20 cellular contexts compared by ENCODE assay signal in genomic region chr2:86649119-86649947, GRCh38. TPM values are rescaled to one million over a fixed set of nuclear protein-coding genes. Genes with fewer than 3 reads are reported as not detected.
DNase-seq lines count a peak whose midpoint lies in the region; ATAC-seq and TF ChIP-seq lines count a peak whose summit lies in the region.
"Had no signal": no experiment of that assay in that cellular context is flagged by ENCODE, and none has a peak within 500 bp of the region (broad histone marks: within the 10 kb centered on the region; RNA-seq: fewer than 3 reads in every experiment).

No MANE protein-coding gene starts in this region.

- H3K4me3 ChIP-seq in colonic mucosa, result no peak overlapping the region
- H3K4me3 ChIP-seq: HAP-1, PC-9 had no signal

- BruUV-seq in Calu3 (replicated peaks; lab: Mats Ljungman, UMichigan), result no TSS peak

- no peaks in the 10 kb centered on the region for H3K27me3 Mint-ChIP-seq in Calu3 (ENCODE audit: unreplicated experiment)
- H3K27me3 Mint-ChIP-seq in nephron (ENCODE audit: low read depth), result no peaks in the 10 kb centered on the region
- H3K27me3 Mint-ChIP-seq in activated CD4-positive, alpha-beta memory T cell treated with anti-CD3 and anti-CD28 coated beads for 36 hours, result no peaks in the 10 kb centered on the region
- H3K27me3 Mint-ChIP-seq: IgD-negative memory B cell had no signal

- no peaks in the 10 kb centered on the region for H3K27me3 ChIP-seq in colonic mucosa

- peaks cover 4% of the 10 kb centered on the region for H3K9me3 Mint-ChIP-seq in Calu3 (ENCODE audit: low read depth, unreplicated experiment)
- peaks cover 22% of the 10 kb centered on the region for H3K9me3 Mint-ChIP-seq in nephron
- peaks cover 18% of the 10 kb centered on the region for H3K9me3 Mint-ChIP-seq in activated CD4-positive, alpha-beta memory T cell treated with anti-CD3 and anti-CD28 coated beads for 36 hours

- no peak overlapping the region for H3K4me3 Mint-ChIP-seq in Calu3 (ENCODE audit: low read depth, unreplicated experiment)
- no peak overlapping the region for H3K4me3 Mint-ChIP-seq in nephron
- no peak overlapping the region for H3K4me3 Mint-ChIP-seq in activated CD4-positive, alpha-beta memory T cell treated with anti-CD3 and anti-CD28 coated beads for 36 hours
- H3K4me3 Mint-ChIP-seq: CD4-positive, CD25-positive, alpha-beta regulatory T cell; IgD-negative memory B cell had no signal

- peaks cover 6% of the 10 kb centered on the region for H3K36me3 Mint-ChIP-seq in Calu3 (ENCODE audit: insufficient read depth, unreplicated experiment)
- H3K36me3 Mint-ChIP-seq in nephron (ENCODE audit: low read depth), result peaks cover 16% of the 10 kb centered on the region
- peaks cover 11% of the 10 kb centered on the region for H3K36me3 Mint-ChIP-seq in activated CD4-positive, alpha-beta memory T cell treated with anti-CD3 and anti-CD28 coated beads for 36 hours

- H3K9ac ChIP-seq in colonic mucosa (ENCODE audit: low read depth in 2 of 2, low read length in 2 of 2), result peak overlapping the region in 1 of 2 donors; percentile 29

- DNase-seq in Calu3 (peak; percentile 34), colonic mucosa (no peak), left lobe of liver (ENCODE audit: low spot score) (no peak), DMS79 (lab: John Stamatoyannopoulos, UW) (no peak)
- DNase-seq in activated CD4-positive, alpha-beta memory T cell treated with anti-CD3 and anti-CD28 coated beads for 36 hours, result no peak
- DNase-seq: ACHN; AML-193; Caco-2; CD4-positive, CD25-positive, alpha-beta regulatory T cell; DMS79 treated with DMSO at 0.1 percent for 48 hours; NCI-H1105 treated with DMSO at 0.1 percent for 48 hours; NCI-H1694 treated with DMSO at 0.1 percent for 48 hours; NCI-H510A treated with DMSO at 0.1 percent for 48 hours; NCI-H82; PC-9 had no signal

- POLR2A ChIA-PET in activated CD4-positive, alpha-beta memory T cell treated with anti-CD3 and anti-CD28 coated beads for 36 hours (lab: Charles Lee), result no interaction called here

- H3K27ac Mint-ChIP-seq in Calu3 (ENCODE audit: unreplicated experiment) (peak overlapping the region; percentile 63), nephron (peak overlapping the region in 2 of 3 experiments; percentile 39 to 62)
- no peak overlapping the region for H3K27ac Mint-ChIP-seq in activated CD4-positive, alpha-beta memory T cell treated with anti-CD3 and anti-CD28 coated beads for 36 hours
- H3K27ac Mint-ChIP-seq: CD4-positive, CD25-positive, alpha-beta regulatory T cell; IgD-negative memory B cell had no signal

- CTCF ChIA-PET in Calu3 (lab: Charles Lee), result interaction anchor here (0.9 to 1.3 kb wide), 2 partner anchors 27 to 46 kb away, joined by 3 to 4 read pairs; no protein-coding TSS in a partner anchor
- CTCF ChIA-PET in activated CD4-positive, alpha-beta memory T cell treated with anti-CD3 and anti-CD28 coated beads for 36 hours (lab: Charles Lee), result interaction anchor here (0.6 kb wide), 1 partner anchor 34 kb away, joined by 3 read pairs; no protein-coding TSS in a partner anchor

- TF ChIP-seq CTCF in Calu3 (IDR thresholded peaks at IDR 0.05; ENCODE audit: unreplicated experiment), result no peak
- no peak for TF ChIP-seq CTCF in colonic mucosa (IDR thresholded peaks at IDR 0.05)
- no peak for TF ChIP-seq CTCF in nephron (IDR thresholded peaks at IDR 0.05; ENCODE audit: unreplicated experiment in 3 of 3)

- no peaks in the 10 kb centered on the region for H3K4me1 ChIP-seq in colonic mucosa
- H3K4me1 ChIP-seq: Caco-2, HAP-1 had no signal

- H3K4me1 Mint-ChIP-seq in Calu3 (ENCODE audit: low read depth, unreplicated experiment) (peaks cover 16% of the 10 kb centered on the region), nephron (no peaks in the 10 kb centered on the region)
- no peaks in the 10 kb centered on the region for H3K4me1 Mint-ChIP-seq in activated CD4-positive, alpha-beta memory T cell treated with anti-CD3 and anti-CD28 coated beads for 36 hours (ENCODE audit: low read depth)
- H3K4me1 Mint-ChIP-seq: CD4-positive, CD25-positive, alpha-beta regulatory T cell had no signal

- H3K9me3 ChIP-seq in colonic mucosa, result no peaks in the 10 kb centered on the region
- H3K9me3 ChIP-seq: HAP-1 had no signal

- no peaks in the 10 kb centered on the region for H3K36me3 ChIP-seq in colonic mucosa
- H3K36me3 ChIP-seq: HAP-1 had no signal

- ATAC-seq in left lobe of liver, result peak; percentile 99
- no peak for ATAC-seq in GM18858 (IDR thresholded peaks at IDR 0.05; ENCODE audit: unreplicated experiment)
- ATAC-seq in GM18498 (IDR thresholded peaks at IDR 0.05; ENCODE audit: unreplicated experiment), result no peak

- intact Hi-C loops in Calu3 (cut with micrococcal nuclease; ENCODE audit: unreplicated experiment), result no loop called here
- intact Hi-C loops in colonic mucosa (cut with DNase I), result no loop called here
- intact Hi-C loops in activated CD4-positive, alpha-beta memory T cell treated with anti-CD3 and anti-CD28 coated beads for 36 hours (cut with micrococcal nuclease), result no loop called here

- H3K27ac ChIP-seq in colonic mucosa, result peak overlapping the region; percentile 60
- H3K27ac ChIP-seq: PC-9 had no signal

RNA-seq across cellular contexts. Expression of gene RNF103, which starts 25.7 kb away (rescaled TPM):
- 33.3 and 34.1 TPM in 2 replicates for total RNA-seq in Calu3 (2022)
- 10 to 100 TPM; 41.0 to 58.7 TPM for total RNA-seq in colonic mucosa
- total RNA-seq in left lobe of liver, result 43.6 TPM
- total RNA-seq in activated CD4-positive, alpha-beta memory T cell treated with anti-CD3 and anti-CD28 coated beads for 36 hours, result 10 to 100 TPM; 12.3 to 13.1 TPM
